ENCODE assay signal across 19 cellular contexts in the genomic region with DNA sequence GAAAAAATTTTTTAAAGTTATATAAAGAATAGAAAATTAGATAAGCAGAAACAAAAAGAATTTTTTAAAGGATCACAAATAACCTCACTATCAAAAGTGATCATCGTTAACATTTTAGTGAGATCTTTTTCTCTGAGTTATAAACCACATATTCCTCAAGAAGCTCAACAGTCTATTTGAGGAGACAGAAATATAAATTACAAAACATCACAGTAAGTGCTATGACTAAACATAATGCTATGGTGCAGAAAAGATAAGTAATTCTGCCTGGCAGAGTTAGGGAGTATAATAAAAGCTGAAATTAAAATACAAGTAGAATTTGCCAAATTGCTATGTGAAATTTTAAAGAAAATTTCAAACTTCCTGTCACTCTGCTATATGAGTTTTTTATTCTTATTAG.
DNase-seq lines count a peak whose midpoint lies in the region; ATAC-seq and TF ChIP-seq lines count a peak whose summit lies in the region.
"Had no signal": no experiment of that assay in that cellular context is flagged by ENCODE, and none has a peak within 500 bp of the region (broad histone marks: within the 10 kb centered on the region; RNA-seq: fewer than 3 reads in every experiment).

No MANE protein-coding gene starts in this region.

- peak overlapping the region; percentile 3 for H3K4me2 ChIP-seq in smooth muscle cell

- peak overlapping the region; percentile 42 for H3K27ac ChIP-seq in smooth muscle cell (ENCODE audit: low read depth)
- H3K27ac ChIP-seq: HL-60 had no signal

- ATAC-seq in SK-N-SH treated with all-trans-retinoic acid at 6 μM for 48 hours (peak; percentile 56), HG03196 (IDR thresholded peaks at IDR 0.05; ENCODE audit: unreplicated experiment) (no peak), GM19463 (IDR thresholded peaks at IDR 0.05; ENCODE audit: unreplicated experiment) (no peak)
- ATAC-seq: CD8-positive, alpha-beta T cell; K562 had no signal

- H3K4me3 ChIP-seq in AG10803 (ENCODE audit: low read length) = no peak overlapping the region
- H3K4me3 ChIP-seq in choroid plexus epithelial cell (ENCODE audit: low read depth, low read length) = no peak overlapping the region
- no peak overlapping the region for H3K4me3 ChIP-seq in smooth muscle cell
- H3K4me3 ChIP-seq: K562 had no signal

- H3K4me1 ChIP-seq in smooth muscle cell (ENCODE audit: low read depth) = no peaks in the 10 kb centered on the region
- H3K4me1 ChIP-seq: BE2C had no signal

- H3K79me2 ChIP-seq in smooth muscle cell (ENCODE audit: low read depth) = no peaks in the 10 kb centered on the region

- 28% methylated on average over 1 of the region's 1 CpG for WGBS in smooth muscle cell (ENCODE audit: low lambda C conversion rate)

- peak; percentile 3 for DNase-seq in AG10803 (ENCODE audit: low read depth)
- peak; percentile 2 for DNase-seq in choroid plexus epithelial cell (ENCODE audit: low read depth)
- no peak for DNase-seq in smooth muscle cell (lab: John Stamatoyannopoulos, UW; ENCODE audit: unreplicated experiment)
- DNase-seq in NCI-H128 (lab: John Stamatoyannopoulos, UW; ENCODE audit: unreplicated experiment) = no peak
- DNase-seq: 8988T; ACHN; BE2C; CD8-positive, alpha-beta T cell; COR-L47; DMS153; DMS79 treated with DMSO at 0.1 percent for 48 hours; GDM1; HCEC 1CT; HFFc6 had no signal

- no peaks in the 10 kb centered on the region for H3K9me3 ChIP-seq in smooth muscle cell (replicated peaks; ENCODE audit: low read depth)
- H3K9me3 ChIP-seq: BE2C had no signal

- no peaks in the 10 kb centered on the region for H3K27me3 ChIP-seq in smooth muscle cell (ENCODE audit: low read depth)
- H3K27me3 ChIP-seq: BE2C had no signal

- no peaks in the 10 kb centered on the region for H3K36me3 ChIP-seq in smooth muscle cell (ENCODE audit: low read depth)
- H3K36me3 ChIP-seq: BE2C had no signal

- H3K9ac ChIP-seq in smooth muscle cell (ENCODE audit: low read depth) = no peak overlapping the region

- H3F3A ChIP-seq in smooth muscle cell (ENCODE audit: low read depth) = peaks cover 7% of the 10 kb centered on the region

- no peak overlapping the region for H2AFZ ChIP-seq in smooth muscle cell (ENCODE audit: low read depth)

- no peaks in the 10 kb centered on the region for H4K20me1 ChIP-seq in smooth muscle cell (ENCODE audit: low read depth)

- TF ChIP-seq CTCF in AG10803 (conservative IDR thresholded peaks at IDR 0.05; ENCODE audit: low read length) (no peak), choroid plexus epithelial cell (conservative IDR thresholded peaks at IDR 0.05; ENCODE audit: low read depth, low read length) (no peak), smooth muscle cell (IDR thresholded peaks at IDR 0.05; ENCODE audit: borderline replicate concordance, insufficient read depth, poor library complexity, severe bottlenecking) (no peak)

TF ChIP-seq in SK-N-SH treated with all-trans-retinoic acid at 6 μM for 48 hours, 23 proteins besides CTCF, POLR2A, EP300 and RAD21:
- peak; percentile 96 for TF ChIP-seq ISL1 (CRISPR knock-in tag; IDR thresholded peaks at IDR 0.05)
- TF ChIP-seq TOX (CRISPR knock-in tag; IDR thresholded peaks at IDR 0.05; ENCODE audit: borderline replicate concordance) = peak; percentile 81
- TF ChIP-seq, protein P1, sequence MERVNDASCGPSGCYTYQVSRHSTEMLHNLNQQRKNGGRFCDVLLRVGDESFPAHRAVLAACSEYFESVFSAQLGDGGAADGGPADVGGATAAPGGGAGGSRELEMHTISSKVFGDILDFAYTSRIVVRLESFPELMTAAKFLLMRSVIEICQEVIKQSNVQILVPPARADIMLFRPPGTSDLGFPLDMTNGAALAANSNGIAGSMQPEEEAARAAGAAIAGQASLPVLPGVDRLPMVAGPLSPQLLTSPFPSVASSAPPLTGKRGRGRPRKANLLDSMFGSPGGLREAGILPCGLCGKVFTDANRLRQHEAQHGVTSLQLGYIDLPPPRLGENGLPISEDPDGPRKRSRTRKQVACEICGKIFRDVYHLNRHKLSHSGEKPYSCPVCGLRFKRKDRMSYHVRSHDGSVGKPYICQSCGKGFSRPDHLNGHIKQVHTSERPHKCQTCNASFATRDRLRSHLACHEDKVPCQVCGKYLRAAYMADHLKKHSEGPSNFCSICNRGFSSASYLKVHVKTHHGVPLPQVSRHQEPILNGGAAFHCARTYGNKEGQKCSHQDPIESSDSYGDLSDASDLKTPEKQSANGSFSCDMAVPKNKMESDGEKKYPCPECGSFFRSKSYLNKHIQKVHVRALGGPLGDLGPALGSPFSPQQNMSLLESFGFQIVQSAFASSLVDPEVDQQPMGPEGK (CRISPR knock-in tag; IDR thresholded peaks at IDR 0.05; ENCODE audit: borderline replicate concordance) = no peak
TF ChIP-seq in SK-N-SH treated with all-trans-retinoic acid at 6 μM for 48 hours: peak in this region for 2.

Comparison
In these comparisons a context has a peak if more than half of its experiments do, and no peak if none do; other contexts are left out.
1. DNase-seq: peak in AG10803 (single experiment) and choroid plexus epithelial cell (single experiment); none in smooth muscle cell (single experiment) and NCI-H128 (single experiment).